In the genomic region with DNA sequence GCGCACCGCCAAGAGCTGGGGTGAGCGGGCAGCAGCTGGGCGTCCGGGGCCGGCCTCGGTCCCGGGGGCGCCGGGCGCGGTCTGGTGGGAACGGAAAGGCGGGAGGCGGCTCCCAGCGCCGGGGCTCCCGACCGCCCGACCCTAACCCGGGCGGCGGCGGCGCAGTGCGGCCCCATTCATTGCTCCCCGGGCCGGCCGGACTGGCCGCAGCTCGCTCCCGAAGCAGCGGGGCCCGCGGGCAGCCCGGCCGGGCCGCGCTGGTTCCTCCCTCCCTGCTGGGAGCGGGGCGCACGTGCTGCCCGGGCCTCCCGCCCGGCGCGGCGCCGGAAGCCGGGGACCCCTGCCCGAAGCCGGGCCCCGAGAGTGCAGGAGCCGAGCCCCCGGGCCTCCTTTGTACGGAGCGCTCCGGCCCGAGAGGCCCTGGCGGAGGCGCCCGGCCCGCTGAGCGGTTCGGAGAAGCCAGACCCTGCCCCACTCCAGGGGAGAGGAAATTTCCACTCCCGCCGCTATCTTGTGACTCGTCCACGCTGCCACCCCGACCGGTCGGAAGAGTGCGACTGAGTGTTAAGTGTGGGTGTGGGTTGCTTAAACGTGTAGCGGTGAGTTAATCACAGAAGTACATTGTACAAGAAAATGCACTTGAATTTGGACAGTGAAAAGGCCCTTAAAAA, we compare ENCODE assay signal across 8 cellular contexts. TPM values are rescaled to one million over a fixed set of nuclear protein-coding genes. Genes with fewer than 3 reads are reported as not detected.
A peak's percentile ranks its signal among the peaks of the same experiment; 100 is the strongest.
DNase-seq lines count a peak whose midpoint lies in the region; ATAC-seq and TF ChIP-seq lines count a peak whose summit lies in the region.

No MANE protein-coding gene starts in this region.

- no peaks in the 10 kb centered on the region for H3K27me3 ChIP-seq in ACC112 (ENCODE audit: insufficient read depth, low read length)
- no peaks in the 10 kb centered on the region for H3K27me3 ChIP-seq in PC-3 (ENCODE audit: low read length)
- H3K27me3 ChIP-seq in stomach, result no peaks in the 10 kb centered on the region

- intact Hi-C loops in PC-3 (cut with micrococcal nuclease) (loop anchor here (5.0 kb wide), 1 partner anchor 35 kb away; no protein-coding TSS in a partner anchor), stomach (cut with DNase I; ENCODE audit: low total_unique reads) (loop anchor here (10.0 kb wide), 1 partner anchor 142 kb away; the partner anchor contains the start of gene RNF7)

- H3K27ac Mint-ChIP-seq in neural crest cell (ENCODE audit: unreplicated experiment), result peak overlapping the region; percentile 95

- TF ChIP-seq CTCF in PC-3 (conservative IDR thresholded peaks at IDR 0.05; ENCODE audit: low read depth, low read length) (no peak), fibroblast of villous mesenchyme (IDR thresholded peaks at IDR 0.05; ENCODE audit: insufficient read depth, low read depth, low read length) (no peak), neural crest cell (conservative IDR thresholded peaks at IDR 0.05) (no peak), stomach (IDR thresholded peaks at IDR 0.05) (no peak)

- peaks cover 7% of the 10 kb centered on the region for H3K4me1 ChIP-seq in ACC112 (ENCODE audit: control insufficient read depth, insufficient read depth, low read length, unreplicated experiment)
- 0 out of 2 replicates have a peak, but pooled peaks cover 7% of the 10 kb centered on the region for H3K4me1 ChIP-seq in PC-3 (ENCODE audit: insufficient read depth, low read length)
- peaks cover 13 to 49% (median 25%) of the 10 kb centered on the region in 4 donors for H3K4me1 ChIP-seq in stomach

- peaks cover 46% of the 10 kb centered on the region for H3K79me2 ChIP-seq in ACC112 (ENCODE audit: control insufficient read depth, insufficient read depth, low read length, unreplicated experiment)
- peaks cover 49% of the 10 kb centered on the region for H3K79me2 ChIP-seq in PC-3 (ENCODE audit: low read length)

- H3K4me3 ChIP-seq in ACC112 (ENCODE audit: low read depth, low read length) (peak overlapping the region; percentile 99), PC-3 (ENCODE audit: low read length) (peak overlapping the region; percentile 91), fibroblast of villous mesenchyme (ENCODE audit: low read depth, low read length) (peak overlapping the region; percentile 85), stomach (peak overlapping the region; percentile 78 to 96 (median 95))

- H3K4me2 ChIP-seq in PC-3 (ENCODE audit: low read length), result peak overlapping the region; percentile 93

- H3K9ac ChIP-seq in PC-3 (ENCODE audit: low read length), result peak overlapping the region; percentile 86

- H3K36me3 Mint-ChIP-seq in neural crest cell (ENCODE audit: low read depth), result no peaks in the 10 kb centered on the region

- peaks cover 4% of the 10 kb centered on the region for H3K27me3 Mint-ChIP-seq in neural crest cell (ENCODE audit: low read depth)

- ATAC-seq in GM18861 (IDR thresholded peaks at IDR 0.05; ENCODE audit: unreplicated experiment) (peak; percentile 21), HG03066 (IDR thresholded peaks at IDR 0.05; ENCODE audit: low read depth, unreplicated experiment) (peak; percentile 12), PC-3 (peak; percentile 9)

- H3K9me2 ChIP-seq in PC-3 (replicated peaks; ENCODE audit: low read length), result no peaks in the 10 kb centered on the region

- BruUV-seq in PC-3 (replicated peaks; lab: Mats Ljungman, UMichigan), result no TSS peak

- H3K4me3 Mint-ChIP-seq in neural crest cell, result peak overlapping the region; percentile 97

- H2AFZ ChIP-seq in ACC112 (ENCODE audit: low read length, unreplicated experiment) (peak overlapping the region; percentile 10), PC-3 (ENCODE audit: low read length) (peak overlapping the region; percentile 50)

- CTCF ChIA-PET in PC-3 (lab: Charles Lee), result interaction anchor here (0.5 to 1.2 kb wide), 4 partner anchors 36 to 644 kb away, joined by 3 to 18 read pairs (median 6); no protein-coding TSS in a partner anchor

- peaks cover 41% of the 10 kb centered on the region for H3K4me1 Mint-ChIP-seq in neural crest cell

- peaks cover 14% of the 10 kb centered on the region; the same call in 1 of the 2 replicates for H4K20me1 ChIP-seq in PC-3 (ENCODE audit: low read length)

- H3K36me3 ChIP-seq in ACC112 (ENCODE audit: insufficient read depth, low read length), result no peaks in the 10 kb centered on the region
- H3K36me3 ChIP-seq in PC-3 (ENCODE audit: low read depth, low read length), result no peaks in the 10 kb centered on the region
- no peaks in the 10 kb centered on the region for H3K36me3 ChIP-seq in stomach

- H3K9me3 ChIP-seq in PC-3 (ENCODE audit: low read length), result no peaks in the 10 kb centered on the region
- no peaks in the 10 kb centered on the region for H3K9me3 ChIP-seq in stomach

- POLR2A ChIA-PET in PC-3 (lab: Charles Lee; ENCODE audit: unreplicated experiment), result interaction anchor here (0.6 kb wide), 1 partner anchor 43 kb away, joined by 3 read pairs; no protein-coding TSS in a partner anchor

- 0% methylated on average over 14 to 75 of the region's 75 CpGs for WGBS in stomach, 5 donors

- H3F3A ChIP-seq in PC-3 (ENCODE audit: low read length, unreplicated experiment), result no peaks in the 10 kb centered on the region

- no peak for TF ChIP-seq EP300 in stomach (IDR thresholded peaks at IDR 0.05)

- no peak for TF ChIP-seq POLR2A in stomach (IDR thresholded peaks at IDR 0.05)

- DNase-seq in PC-3 (peak; percentile 22), fibroblast of villous mesenchyme (ENCODE audit: low read depth) (peak; percentile 76), neural crest cell (ENCODE audit: low read depth, low spot score) (peak; percentile 37), stomach (peak; percentile 61)
- DNase-seq in activated effector memory CD4-positive, alpha-beta T cell treated with Interleukin-2 at 50 U/mL for 16 hours, result peak; percentile 37

- no peaks in the 10 kb centered on the region for H3K9me3 Mint-ChIP-seq in neural crest cell

- H3K27ac ChIP-seq in ACC112 (ENCODE audit: low read depth, low read length), result peak overlapping the region; percentile 99
- H3K27ac ChIP-seq in PC-3 (ENCODE audit: low read length), result peak overlapping the region; percentile 41
- peak overlapping the region; percentile 99 to 100 (median 100) for H3K27ac ChIP-seq in stomach

RNA-seq across cellular contexts. Expression of gene ATP1B3, which starts 0.6 kb away (rescaled TPM):
- total RNA-seq in PC-3 (2014; rRNA removed), result 20.2 and 20.6 TPM in 2 replicates
- total RNA-seq in fibroblast of villous mesenchyme, result 55.1 and 82.5 TPM in 2 replicates
- total RNA-seq in neural crest cell, result 123 and 147 TPM in 2 replicates
- total RNA-seq in stomach, result 10 to 100 TPM; 19.6 to 98.2 (median 58.9) TPM
- 100 to 1,000 TPM in 1 of 3 donors, 10 to 100 TPM in 2; 19.7 to 122 (median 36.0) TPM for polyA plus RNA-seq in stomach

Comparison
In these comparisons a context has a peak if more than half of its experiments do, and no peak if none do; other contexts are left out.
1. Peak in every context shown above with its lines: DNase-seq, ATAC-seq, H3K4me3 ChIP-seq and H3K27ac ChIP-seq.
2. H3K27ac ChIP-seq: peak in every context shown above with its lines; median percentile 100 in stomach; 99 in ACC112; 41 in PC-3.
3. DNase-seq: peak in every context shown above with its lines; median percentile 76 in fibroblast of villous mesenchyme; 61 in stomach; 37 in activated effector memory CD4-positive, alpha-beta T cell treated with Interleukin-2 at 50 U/mL for 16 hours; 37 in neural crest cell; 22 in PC-3.